13 cellular contexts compared by ENCODE assay signal in the genomic region with DNA sequence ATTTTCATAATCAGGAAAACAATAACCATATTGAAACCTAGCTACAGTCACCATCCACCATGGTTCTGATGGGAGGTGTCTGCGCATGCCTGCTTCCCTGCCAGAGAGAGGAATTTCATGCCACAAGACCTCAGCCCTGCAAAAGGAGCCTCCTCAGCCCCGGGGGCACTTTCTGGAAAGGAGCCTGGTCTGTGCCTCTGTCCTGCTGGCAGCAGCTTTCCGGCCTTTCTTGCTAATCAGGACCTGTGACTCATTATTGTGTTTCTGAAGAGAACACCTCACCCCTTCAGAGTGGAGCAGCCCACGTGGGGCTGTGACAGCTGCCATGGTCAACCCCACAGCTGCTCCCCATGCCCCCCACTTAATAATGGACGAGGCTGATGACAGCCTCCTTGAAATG.
A peak's percentile ranks its signal among the peaks of the same experiment; 100 is the strongest.
DNase-seq lines count a peak whose midpoint lies in the region; ATAC-seq and TF ChIP-seq lines count a peak whose summit lies in the region.
"Had no signal": no experiment of that assay in that cellular context is flagged by ENCODE, and none has a peak within 500 bp of the region (broad histone marks: within the 10 kb centered on the region; RNA-seq: fewer than 3 reads in every experiment).

No MANE protein-coding gene starts in this region.

- WGBS in ovary, 3 donors, result 24 to 46% (median 26%) methylated on average over 5 of the region's 5 CpGs

- H3K36me3 ChIP-seq in ovary, result no peaks in the 10 kb centered on the region

- H3K4me1 ChIP-seq in ovary (ENCODE audit: insufficient read depth), result no peaks in the 10 kb centered on the region

- H3K4me1 Mint-ChIP-seq in mesothelial cell of epicardium, result peaks cover 15% of the 10 kb centered on the region

- no peaks in the 10 kb centered on the region for H3K27me3 ChIP-seq in ovary

- peak overlapping the region; percentile 82 for H3K27ac Mint-ChIP-seq in mesothelial cell of epicardium

- H3K9me3 ChIP-seq in ovary, result no peaks in the 10 kb centered on the region

- H3K9me3 Mint-ChIP-seq in mesothelial cell of epicardium, result peaks cover 33% of the 10 kb centered on the region

- TF ChIP-seq EP300 in ovary (IDR thresholded peaks at IDR 0.05), result no peak

- peak; percentile 91 for DNase-seq in ELF-1 (ENCODE audit: low read depth, low spot score)
- peak; percentile 45 for DNase-seq in NCI-H69 (lab: John Stamatoyannopoulos, UW)
- peak; percentile 42 for DNase-seq in dermis blood vessel endothelial cell
- DNase-seq in mesothelial cell of epicardium (ENCODE audit: low spot score in 2 of 2, unreplicated experiment in 2 of 2), result peak in 1 of 2 experiments; percentile 61
- no peak for DNase-seq in ovary
- DNase-seq in stimulated activated CD4-positive, alpha-beta T cell treated with anti-CD3 and anti-CD28 coated beads, Interleukin-4, amount 100 ng/mL, for 1 hour, result no peak
- DNase-seq: activated naive CD4-positive, alpha-beta T cell treated with Interleukin-2 at 50 U/mL for 16 hours; caudate nucleus; DND-41; NCI-H1092 had no signal

- H3K36me3 Mint-ChIP-seq in mesothelial cell of epicardium, result peaks cover 1% of the 10 kb centered on the region

- no peak for ATAC-seq in GM19324 (IDR thresholded peaks at IDR 0.05; ENCODE audit: low FRiP score, unreplicated experiment)
- ATAC-seq in HG03520 (IDR thresholded peaks at IDR 0.05; ENCODE audit: unreplicated experiment), result no peak
- ATAC-seq: GM12878 had no signal

- intact Hi-C loops in ovary (cut with DNase I), result no loop called here

- no peak overlapping the region for H3K4me3 Mint-ChIP-seq in mesothelial cell of epicardium

- H3K4me3 ChIP-seq in ovary, result no peak overlapping the region
- H3K4me3 ChIP-seq: GM12878 had no signal

- no peak for TF ChIP-seq CTCF in mesothelial cell of epicardium (IDR thresholded peaks at IDR 0.05; ENCODE audit: unreplicated experiment)
- TF ChIP-seq CTCF in ovary (IDR thresholded peaks at IDR 0.05), result no peak

- no peak overlapping the region for H3K27ac ChIP-seq in ovary

- H3K27me3 Mint-ChIP-seq in mesothelial cell of epicardium (ENCODE audit: low read depth), result peaks cover 23% of the 10 kb centered on the region

- TF ChIP-seq POLR2A in ovary (IDR thresholded peaks at IDR 0.05), result no peak

Comparison
In these comparisons a context has a peak if more than half of its experiments do, and no peak if none do; other contexts are left out.
1. DNase-seq: peak in ELF-1 (single experiment), NCI-H69 (single experiment) and dermis blood vessel endothelial cell (single experiment); none in ovary (0 of 5) and stimulated activated CD4-positive, alpha-beta T cell treated with anti-CD3 and anti-CD28 coated beads, Interleukin-4, amount 100 ng/mL, for 1 hour (single experiment).